ENCODE assay signal across 1 cellular context in the genomic region with DNA sequence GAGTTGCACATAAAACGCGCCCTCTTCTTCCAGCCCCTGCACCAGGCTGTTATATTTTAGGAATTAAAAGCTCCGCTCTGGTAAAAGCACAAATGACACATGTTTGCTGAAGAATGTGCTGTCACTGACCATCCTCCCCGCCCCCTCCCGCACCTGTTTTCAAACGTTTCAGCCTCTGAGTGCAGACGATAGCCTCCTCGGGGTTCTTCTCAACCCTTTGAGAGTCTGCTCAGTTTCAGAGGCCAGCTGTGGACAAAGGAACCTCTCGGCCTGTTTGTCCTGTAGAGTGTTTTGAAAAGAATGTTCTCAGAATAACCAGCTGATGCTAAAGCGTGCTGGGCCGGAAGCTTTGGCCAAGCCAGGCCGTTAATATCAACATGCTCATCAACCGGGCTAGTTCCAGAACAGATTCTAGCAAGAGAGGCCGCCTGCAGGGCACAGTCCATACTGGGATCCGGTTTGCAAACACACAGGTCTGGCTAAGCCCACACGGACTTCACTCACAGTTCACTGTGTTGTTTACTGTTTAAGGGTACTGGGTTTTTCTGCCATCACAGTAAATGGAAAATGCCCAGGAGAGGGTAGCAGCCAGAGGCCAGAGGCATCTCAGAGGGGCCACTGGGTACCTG.
TF ChIP-seq lines count a peak whose summit lies in the region.

No MANE protein-coding gene starts in this region.

TF ChIP-seq in HepG2, 621 proteins besides CTCF, POLR2A, EP300 and RAD21 (continued from another document and continues in another):
- TF ChIP-seq USF2 (IDR thresholded peaks at IDR 0.05; ENCODE audit: low read depth, low read length): no peak
- TF ChIP-seq USF2 (CRISPR knock-in tag; IDR thresholded peaks at IDR 0.05; ENCODE audit: borderline replicate concordance): no peak
- TF ChIP-seq ZSCAN9 (CRISPR knock-in tag; IDR thresholded peaks at IDR 0.05; ENCODE audit: borderline replicate concordance): 0 out of 2 replicates have a peak, but pooled peaks have one; percentile 30
- no peak for TF ChIP-seq SMYD3 (CRISPR knock-in tag; IDR thresholded peaks at IDR 0.05)
- no peak for TF ChIP-seq PRMT3 (CRISPR knock-in tag; IDR thresholded peaks at IDR 0.05; ENCODE audit: borderline replicate concordance, low read depth)
- TF ChIP-seq TFDP2 (CRISPR knock-in tag; IDR thresholded peaks at IDR 0.05): peak; percentile 38; the same call in 1 of the 2 replicates
- no peak; the same call in 1 of the 2 replicates for TF ChIP-seq RNF2 (conservative IDR thresholded peaks at IDR 0.05; ENCODE audit: low read depth)
- TF ChIP-seq CENPBD1 (CRISPR knock-in tag; IDR thresholded peaks at IDR 0.05; ENCODE audit: borderline replicate concordance, low read depth): 0 out of 2 replicates have a peak, but pooled peaks have one; percentile 29
- TF ChIP-seq ZNF644 (CRISPR knock-in tag; IDR thresholded peaks at IDR 0.05; ENCODE audit: low read depth): peak; percentile 42; the same call in 1 of the 2 replicates
- TF ChIP-seq ZMYM2 (CRISPR knock-in tag; IDR thresholded peaks at IDR 0.05): peak; percentile 63; the same call in 1 of the 2 replicates
- peak; percentile 71 for TF ChIP-seq ZNF792 (CRISPR knock-in tag; IDR thresholded peaks at IDR 0.05)
- TF ChIP-seq MIXL1 (CRISPR knock-in tag; IDR thresholded peaks at IDR 0.05): peak; percentile 93
- TF ChIP-seq, protein P1, sequence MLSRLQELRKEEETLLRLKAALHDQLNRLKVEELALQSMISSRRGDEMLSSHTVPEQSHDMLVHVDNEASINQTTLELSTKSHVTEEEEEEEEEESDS (CRISPR knock-in tag; IDR thresholded peaks at IDR 0.05; ENCODE audit: borderline replicate concordance): no peak
- TF ChIP-seq ZSCAN29 (CRISPR knock-in tag; conservative IDR thresholded peaks at IDR 0.05): peak; percentile 97
- peak; percentile 75; the same call in 1 of the 2 replicates for TF ChIP-seq REPIN1 (CRISPR knock-in tag; IDR thresholded peaks at IDR 0.05; ENCODE audit: borderline replicate concordance, low read depth)
- TF ChIP-seq, protein P2, sequence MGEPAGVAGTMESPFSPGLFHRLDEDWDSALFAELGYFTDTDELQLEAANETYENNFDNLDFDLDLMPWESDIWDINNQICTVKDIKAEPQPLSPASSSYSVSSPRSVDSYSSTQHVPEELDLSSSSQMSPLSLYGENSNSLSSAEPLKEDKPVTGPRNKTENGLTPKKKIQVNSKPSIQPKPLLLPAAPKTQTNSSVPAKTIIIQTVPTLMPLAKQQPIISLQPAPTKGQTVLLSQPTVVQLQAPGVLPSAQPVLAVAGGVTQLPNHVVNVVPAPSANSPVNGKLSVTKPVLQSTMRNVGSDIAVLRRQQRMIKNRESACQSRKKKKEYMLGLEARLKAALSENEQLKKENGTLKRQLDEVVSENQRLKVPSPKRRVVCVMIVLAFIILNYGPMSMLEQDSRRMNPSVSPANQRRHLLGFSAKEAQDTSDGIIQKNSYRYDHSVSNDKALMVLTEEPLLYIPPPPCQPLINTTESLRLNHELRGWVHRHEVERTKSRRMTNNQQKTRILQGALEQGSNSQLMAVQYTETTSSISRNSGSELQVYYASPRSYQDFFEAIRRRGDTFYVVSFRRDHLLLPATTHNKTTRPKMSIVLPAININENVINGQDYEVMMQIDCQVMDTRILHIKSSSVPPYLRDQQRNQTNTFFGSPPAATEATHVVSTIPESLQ (CRISPR knock-in tag; conservative IDR thresholded peaks at IDR 0.05): no peak
- TF ChIP-seq, protein P3, sequence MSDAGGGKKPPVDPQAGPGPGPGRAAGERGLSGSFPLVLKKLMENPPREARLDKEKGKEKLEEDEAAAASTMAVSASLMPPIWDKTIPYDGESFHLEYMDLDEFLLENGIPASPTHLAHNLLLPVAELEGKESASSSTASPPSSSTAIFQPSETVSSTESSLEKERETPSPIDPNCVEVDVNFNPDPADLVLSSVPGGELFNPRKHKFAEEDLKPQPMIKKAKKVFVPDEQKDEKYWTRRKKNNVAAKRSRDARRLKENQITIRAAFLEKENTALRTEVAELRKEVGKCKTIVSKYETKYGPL (CRISPR knock-in tag; IDR thresholded peaks at IDR 0.05): no peak
- 0 out of 2 replicates have a peak, but pooled peaks have one; percentile 49 for TF ChIP-seq ZBTB7B (CRISPR knock-in tag; IDR thresholded peaks at IDR 0.05)
- TF ChIP-seq NKX3-1 (CRISPR knock-in tag; IDR thresholded peaks at IDR 0.05): no peak
- TF ChIP-seq NBN (conservative IDR thresholded peaks at IDR 0.05): no peak
- TF ChIP-seq RFX3 (CRISPR knock-in tag; IDR thresholded peaks at IDR 0.05): no peak
- TF ChIP-seq TEAD3 (CRISPR knock-in tag; optimal IDR thresholded peaks at IDR 0.05; ENCODE audit: borderline replicate concordance): peak; percentile 60
- no peak for TF ChIP-seq MEIS1 (CRISPR knock-in tag; IDR thresholded peaks at IDR 0.05; ENCODE audit: borderline replicate concordance)
- peak; percentile 72 for TF ChIP-seq ZNF614 (CRISPR knock-in tag; IDR thresholded peaks at IDR 0.05; ENCODE audit: borderline replicate concordance)
- peak; percentile 34; the same call in 1 of the 2 replicates for TF ChIP-seq ISL2 (CRISPR knock-in tag; IDR thresholded peaks at IDR 0.05)
- no peak for TF ChIP-seq STAT5B (CRISPR knock-in tag; IDR thresholded peaks at IDR 0.05)
- TF ChIP-seq ZNF205 (CRISPR knock-in tag; IDR thresholded peaks at IDR 0.05): 0 out of 2 replicates have a peak, but pooled peaks have one; percentile 26
- 0 out of 2 replicates have a peak, but pooled peaks have one; percentile 34 for TF ChIP-seq ZNF766 (CRISPR knock-in tag; IDR thresholded peaks at IDR 0.05; ENCODE audit: borderline replicate concordance)
- 0 out of 2 replicates have a peak, but pooled peaks have one; percentile 48 for TF ChIP-seq BHLHE40 (IDR thresholded peaks at IDR 0.05; ENCODE audit: low read length)
- TF ChIP-seq, protein P4, sequence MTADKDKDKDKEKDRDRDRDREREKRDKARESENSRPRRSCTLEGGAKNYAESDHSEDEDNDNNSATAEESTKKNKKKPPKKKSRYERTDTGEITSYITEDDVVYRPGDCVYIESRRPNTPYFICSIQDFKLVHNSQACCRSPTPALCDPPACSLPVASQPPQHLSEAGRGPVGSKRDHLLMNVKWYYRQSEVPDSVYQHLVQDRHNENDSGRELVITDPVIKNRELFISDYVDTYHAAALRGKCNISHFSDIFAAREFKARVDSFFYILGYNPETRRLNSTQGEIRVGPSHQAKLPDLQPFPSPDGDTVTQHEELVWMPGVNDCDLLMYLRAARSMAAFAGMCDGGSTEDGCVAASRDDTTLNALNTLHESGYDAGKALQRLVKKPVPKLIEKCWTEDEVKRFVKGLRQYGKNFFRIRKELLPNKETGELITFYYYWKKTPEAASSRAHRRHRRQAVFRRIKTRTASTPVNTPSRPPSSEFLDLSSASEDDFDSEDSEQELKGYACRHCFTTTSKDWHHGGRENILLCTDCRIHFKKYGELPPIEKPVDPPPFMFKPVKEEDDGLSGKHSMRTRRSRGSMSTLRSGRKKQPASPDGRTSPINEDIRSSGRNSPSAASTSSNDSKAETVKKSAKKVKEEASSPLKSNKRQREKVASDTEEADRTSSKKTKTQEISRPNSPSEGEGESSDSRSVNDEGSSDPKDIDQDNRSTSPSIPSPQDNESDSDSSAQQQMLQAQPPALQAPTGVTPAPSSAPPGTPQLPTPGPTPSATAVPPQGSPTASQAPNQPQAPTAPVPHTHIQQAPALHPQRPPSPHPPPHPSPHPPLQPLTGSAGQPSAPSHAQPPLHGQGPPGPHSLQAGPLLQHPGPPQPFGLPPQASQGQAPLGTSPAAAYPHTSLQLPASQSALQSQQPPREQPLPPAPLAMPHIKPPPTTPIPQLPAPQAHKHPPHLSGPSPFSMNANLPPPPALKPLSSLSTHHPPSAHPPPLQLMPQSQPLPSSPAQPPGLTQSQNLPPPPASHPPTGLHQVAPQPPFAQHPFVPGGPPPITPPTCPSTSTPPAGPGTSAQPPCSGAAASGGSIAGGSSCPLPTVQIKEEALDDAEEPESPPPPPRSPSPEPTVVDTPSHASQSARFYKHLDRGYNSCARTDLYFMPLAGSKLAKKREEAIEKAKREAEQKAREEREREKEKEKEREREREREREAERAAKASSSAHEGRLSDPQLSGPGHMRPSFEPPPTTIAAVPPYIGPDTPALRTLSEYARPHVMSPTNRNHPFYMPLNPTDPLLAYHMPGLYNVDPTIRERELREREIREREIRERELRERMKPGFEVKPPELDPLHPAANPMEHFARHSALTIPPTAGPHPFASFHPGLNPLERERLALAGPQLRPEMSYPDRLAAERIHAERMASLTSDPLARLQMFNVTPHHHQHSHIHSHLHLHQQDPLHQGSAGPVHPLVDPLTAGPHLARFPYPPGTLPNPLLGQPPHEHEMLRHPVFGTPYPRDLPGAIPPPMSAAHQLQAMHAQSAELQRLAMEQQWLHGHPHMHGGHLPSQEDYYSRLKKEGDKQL (CRISPR knock-in tag; IDR thresholded peaks at IDR 0.05; ENCODE audit: low read depth): 0 out of 2 replicates have a peak, but pooled peaks have one; percentile 30
- no peak for TF ChIP-seq DR1 (CRISPR knock-in tag; IDR thresholded peaks at IDR 0.05)
- peak; percentile 87; the same call in 1 of the 2 replicates for TF ChIP-seq ZNF292 (CRISPR knock-in tag; IDR thresholded peaks at IDR 0.05; ENCODE audit: borderline replicate concordance, low read depth)
- peak; percentile 72 for TF ChIP-seq HDAC1 (CRISPR knock-in tag; IDR thresholded peaks at IDR 0.05)
- peak; percentile 82 for TF ChIP-seq SALL1 (CRISPR knock-in tag; IDR thresholded peaks at IDR 0.05)
- no peak for TF ChIP-seq SOX6 (IDR thresholded peaks at IDR 0.05)
- peak; percentile 53; the same call in 1 of the 2 replicates for TF ChIP-seq SOX6 (CRISPR knock-in tag; IDR thresholded peaks at IDR 0.05)
- TF ChIP-seq FOXA3 (CRISPR knock-in tag; IDR thresholded peaks at IDR 0.05): peak; percentile 77
- no peak for TF ChIP-seq ZNF335 (CRISPR knock-in tag; IDR thresholded peaks at IDR 0.05)
- 0 out of 2 replicates have a peak, but pooled peaks have one; percentile 44 for TF ChIP-seq ZNF224 (CRISPR knock-in tag; IDR thresholded peaks at IDR 0.05)
- TF ChIP-seq XBP1 (CRISPR knock-in tag; IDR thresholded peaks at IDR 0.05): no peak
- TF ChIP-seq, protein P5, sequence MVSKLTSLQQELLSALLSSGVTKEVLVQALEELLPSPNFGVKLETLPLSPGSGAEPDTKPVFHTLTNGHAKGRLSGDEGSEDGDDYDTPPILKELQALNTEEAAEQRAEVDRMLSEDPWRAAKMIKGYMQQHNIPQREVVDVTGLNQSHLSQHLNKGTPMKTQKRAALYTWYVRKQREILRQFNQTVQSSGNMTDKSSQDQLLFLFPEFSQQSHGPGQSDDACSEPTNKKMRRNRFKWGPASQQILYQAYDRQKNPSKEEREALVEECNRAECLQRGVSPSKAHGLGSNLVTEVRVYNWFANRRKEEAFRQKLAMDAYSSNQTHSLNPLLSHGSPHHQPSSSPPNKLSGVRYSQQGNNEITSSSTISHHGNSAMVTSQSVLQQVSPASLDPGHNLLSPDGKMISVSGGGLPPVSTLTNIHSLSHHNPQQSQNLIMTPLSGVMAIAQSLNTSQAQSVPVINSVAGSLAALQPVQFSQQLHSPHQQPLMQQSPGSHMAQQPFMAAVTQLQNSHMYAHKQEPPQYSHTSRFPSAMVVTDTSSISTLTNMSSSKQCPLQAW (CRISPR knock-in tag; IDR thresholded peaks at IDR 0.05): peak; percentile 81; the same call in 1 of the 2 replicates
- TF ChIP-seq SP2 (CRISPR knock-in tag; IDR thresholded peaks at IDR 0.05): no peak
- no peak for TF ChIP-seq PLRG1 (conservative IDR thresholded peaks at IDR 0.05)
- TF ChIP-seq TCF7L2 (IDR thresholded peaks at IDR 0.05; ENCODE audit: low read depth, low read length): no peak
- peak; percentile 36; the same call in 1 of the 2 replicates for TF ChIP-seq NR2F6 (IDR thresholded peaks at IDR 0.05)
- no peak; the same call in 1 of the 2 replicates for TF ChIP-seq NR2F6 (CRISPR knock-in tag; IDR thresholded peaks at IDR 0.05)
- TF ChIP-seq ZNF230 (CRISPR knock-in tag; IDR thresholded peaks at IDR 0.05): no peak
- TF ChIP-seq SOX5 (CRISPR knock-in tag; IDR thresholded peaks at IDR 0.05; ENCODE audit: borderline replicate concordance): peak; percentile 50
- TF ChIP-seq ZNF234 (CRISPR knock-in tag; conservative IDR thresholded peaks at IDR 0.05): no peak
- 0 out of 4 replicates have a peak, but pooled peaks of 1 of the 2 experiments have one; percentile 37 for TF ChIP-seq HMGXB4 (CRISPR knock-in tag; IDR thresholded peaks at IDR 0.05; ENCODE audit: borderline replicate concordance in 1 of 2, low read depth in 1 of 2)
